1 cellular context compared by ENCODE assay signal in genomic region chr4:76208005-76208765, GRCh38.
TF ChIP-seq lines count a peak whose summit lies in the region.

No MANE protein-coding gene starts in this region.

TF ChIP-seq in HepG2, 621 proteins besides CTCF, POLR2A, EP300 and RAD21 (continued from another document and continues in another):
- TF ChIP-seq LBX2 (CRISPR knock-in tag; IDR thresholded peaks at IDR 0.05; ENCODE audit: borderline replicate concordance) (no peak), CBX5 (CRISPR knock-in tag; IDR thresholded peaks at IDR 0.05; ENCODE audit: borderline replicate concordance) (peak; percentile 67; the same call in 1 of the 2 replicates), MED1 (CRISPR knock-in tag; IDR thresholded peaks at IDR 0.05) (peak; percentile 72), ZNF317 (CRISPR knock-in tag; IDR thresholded peaks at IDR 0.05) (peak; percentile 81), ZNF333 (CRISPR knock-in tag; IDR thresholded peaks at IDR 0.05; ENCODE audit: borderline replicate concordance) (no peak), KDM6A (CRISPR knock-in tag; IDR thresholded peaks at IDR 0.05; ENCODE audit: low read depth) (no peak), ZNF3 (CRISPR knock-in tag; IDR thresholded peaks at IDR 0.05) (no peak), SP140L (CRISPR knock-in tag; IDR thresholded peaks at IDR 0.05; ENCODE audit: borderline replicate concordance) (no peak), CREM (IDR thresholded peaks at IDR 0.05) (no peak), CREM (CRISPR knock-in tag; IDR thresholded peaks at IDR 0.05) (no peak), RORA (CRISPR knock-in tag; IDR thresholded peaks at IDR 0.05) (no peak), SMYD3 (CRISPR knock-in tag; IDR thresholded peaks at IDR 0.05) (no peak), MBNL3 (CRISPR knock-in tag; conservative IDR thresholded peaks at IDR 0.05) (no peak), RFXAP (CRISPR knock-in tag; IDR thresholded peaks at IDR 0.05; ENCODE audit: borderline replicate concordance) (no peak), ZMYM2 (CRISPR knock-in tag; IDR thresholded peaks at IDR 0.05) (no peak), CREB3 (CRISPR knock-in tag; IDR thresholded peaks at IDR 0.05) (no peak), ZNF343 (CRISPR knock-in tag; IDR thresholded peaks at IDR 0.05) (0 out of 2 replicates have a peak, but pooled peaks have one; percentile 30), ZNF75D (CRISPR knock-in tag; IDR thresholded peaks at IDR 0.05; ENCODE audit: borderline replicate concordance) (no peak), U2AF1 (optimal IDR thresholded peaks at IDR 0.05; ENCODE audit: low read depth, low read length) (no peak), ZNF772 (CRISPR knock-in tag; IDR thresholded peaks at IDR 0.05) (0 out of 2 replicates have a peak, but pooled peaks have one; percentile 61), ZNF703 (CRISPR knock-in tag; IDR thresholded peaks at IDR 0.05; ENCODE audit: borderline replicate concordance) (no peak), RXRB (CRISPR knock-in tag; IDR thresholded peaks at IDR 0.05; ENCODE audit: borderline replicate concordance) (peak; percentile 73), NFATC3 (CRISPR knock-in tag; IDR thresholded peaks at IDR 0.05) (no peak), ZNF7 (CRISPR knock-in tag; IDR thresholded peaks at IDR 0.05) (no peak), CEBPG (CRISPR knock-in tag; IDR thresholded peaks at IDR 0.05) (peak; percentile 50), ERF (CRISPR knock-in tag; IDR thresholded peaks at IDR 0.05) (peak; percentile 55; the same call in 1 of the 2 replicates), RFXANK (CRISPR knock-in tag; IDR thresholded peaks at IDR 0.05) (no peak), NR2F6 (IDR thresholded peaks at IDR 0.05) (peak; percentile 69), NR2F6 (CRISPR knock-in tag; IDR thresholded peaks at IDR 0.05) (peak; percentile 91), ZBTB2 (CRISPR knock-in tag; IDR thresholded peaks at IDR 0.05; ENCODE audit: low read depth) (no peak), CCAR2 (optimal IDR thresholded peaks at IDR 0.05; ENCODE audit: low read depth, low read length) (no peak), ZNF740 (CRISPR knock-in tag; IDR thresholded peaks at IDR 0.05) (no peak), ARNTL (CRISPR knock-in tag; IDR thresholded peaks at IDR 0.05) (0 out of 2 replicates have a peak, but pooled peaks have one; percentile 46), HOXA7 (CRISPR knock-in tag; IDR thresholded peaks at IDR 0.05) (no peak), CEBPB (IDR thresholded peaks at IDR 0.05; ENCODE audit: borderline replicate concordance, low read depth, low read length) (no peak), MYNN (CRISPR knock-in tag; IDR thresholded peaks at IDR 0.05; ENCODE audit: low read depth) (no peak), ZBTB20 (CRISPR knock-in tag; IDR thresholded peaks at IDR 0.05; ENCODE audit: borderline replicate concordance, low read depth) (0 out of 2 replicates have a peak, but pooled peaks have one; percentile 30), XRCC5 (optimal IDR thresholded peaks at IDR 0.05; ENCODE audit: low read length) (peak; percentile 58), ZBTB40 (IDR thresholded peaks at IDR 0.05) (no peak), ZBTB40 (CRISPR knock-in tag; IDR thresholded peaks at IDR 0.05) (peak; percentile 49; the same call in 1 of the 2 replicates)
- TF ChIP-seq, protein P1, sequence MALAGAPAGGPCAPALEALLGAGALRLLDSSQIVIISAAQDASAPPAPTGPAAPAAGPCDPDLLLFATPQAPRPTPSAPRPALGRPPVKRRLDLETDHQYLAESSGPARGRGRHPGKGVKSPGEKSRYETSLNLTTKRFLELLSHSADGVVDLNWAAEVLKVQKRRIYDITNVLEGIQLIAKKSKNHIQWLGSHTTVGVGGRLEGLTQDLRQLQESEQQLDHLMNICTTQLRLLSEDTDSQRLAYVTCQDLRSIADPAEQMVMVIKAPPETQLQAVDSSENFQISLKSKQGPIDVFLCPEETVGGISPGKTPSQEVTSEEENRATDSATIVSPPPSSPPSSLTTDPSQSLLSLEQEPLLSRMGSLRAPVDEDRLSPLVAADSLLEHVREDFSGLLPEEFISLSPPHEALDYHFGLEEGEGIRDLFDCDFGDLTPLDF (CRISPR knock-in tag; IDR thresholded peaks at IDR 0.05) = no peak
- TF ChIP-seq, protein P2, sequence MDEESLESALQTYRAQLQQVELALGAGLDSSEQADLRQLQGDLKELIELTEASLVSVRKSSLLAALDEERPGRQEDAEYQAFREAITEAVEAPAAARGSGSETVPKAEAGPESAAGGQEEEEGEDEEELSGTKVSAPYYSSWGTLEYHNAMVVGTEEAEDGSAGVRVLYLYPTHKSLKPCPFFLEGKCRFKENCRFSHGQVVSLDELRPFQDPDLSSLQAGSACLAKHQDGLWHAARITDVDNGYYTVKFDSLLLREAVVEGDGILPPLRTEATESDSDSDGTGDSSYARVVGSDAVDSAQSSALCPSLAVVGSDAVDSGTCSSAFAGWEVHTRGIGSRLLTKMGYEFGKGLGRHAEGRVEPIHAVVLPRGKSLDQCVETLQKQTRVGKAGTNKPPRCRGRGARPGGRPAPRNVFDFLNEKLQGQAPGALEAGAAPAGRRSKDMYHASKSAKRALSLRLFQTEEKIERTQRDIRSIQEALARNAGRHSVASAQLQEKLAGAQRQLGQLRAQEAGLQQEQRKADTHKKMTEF (CRISPR knock-in tag; IDR thresholded peaks at IDR 0.05) = peak; percentile 50; the same call in 1 of the 2 replicates
- TF ChIP-seq, protein P3, sequence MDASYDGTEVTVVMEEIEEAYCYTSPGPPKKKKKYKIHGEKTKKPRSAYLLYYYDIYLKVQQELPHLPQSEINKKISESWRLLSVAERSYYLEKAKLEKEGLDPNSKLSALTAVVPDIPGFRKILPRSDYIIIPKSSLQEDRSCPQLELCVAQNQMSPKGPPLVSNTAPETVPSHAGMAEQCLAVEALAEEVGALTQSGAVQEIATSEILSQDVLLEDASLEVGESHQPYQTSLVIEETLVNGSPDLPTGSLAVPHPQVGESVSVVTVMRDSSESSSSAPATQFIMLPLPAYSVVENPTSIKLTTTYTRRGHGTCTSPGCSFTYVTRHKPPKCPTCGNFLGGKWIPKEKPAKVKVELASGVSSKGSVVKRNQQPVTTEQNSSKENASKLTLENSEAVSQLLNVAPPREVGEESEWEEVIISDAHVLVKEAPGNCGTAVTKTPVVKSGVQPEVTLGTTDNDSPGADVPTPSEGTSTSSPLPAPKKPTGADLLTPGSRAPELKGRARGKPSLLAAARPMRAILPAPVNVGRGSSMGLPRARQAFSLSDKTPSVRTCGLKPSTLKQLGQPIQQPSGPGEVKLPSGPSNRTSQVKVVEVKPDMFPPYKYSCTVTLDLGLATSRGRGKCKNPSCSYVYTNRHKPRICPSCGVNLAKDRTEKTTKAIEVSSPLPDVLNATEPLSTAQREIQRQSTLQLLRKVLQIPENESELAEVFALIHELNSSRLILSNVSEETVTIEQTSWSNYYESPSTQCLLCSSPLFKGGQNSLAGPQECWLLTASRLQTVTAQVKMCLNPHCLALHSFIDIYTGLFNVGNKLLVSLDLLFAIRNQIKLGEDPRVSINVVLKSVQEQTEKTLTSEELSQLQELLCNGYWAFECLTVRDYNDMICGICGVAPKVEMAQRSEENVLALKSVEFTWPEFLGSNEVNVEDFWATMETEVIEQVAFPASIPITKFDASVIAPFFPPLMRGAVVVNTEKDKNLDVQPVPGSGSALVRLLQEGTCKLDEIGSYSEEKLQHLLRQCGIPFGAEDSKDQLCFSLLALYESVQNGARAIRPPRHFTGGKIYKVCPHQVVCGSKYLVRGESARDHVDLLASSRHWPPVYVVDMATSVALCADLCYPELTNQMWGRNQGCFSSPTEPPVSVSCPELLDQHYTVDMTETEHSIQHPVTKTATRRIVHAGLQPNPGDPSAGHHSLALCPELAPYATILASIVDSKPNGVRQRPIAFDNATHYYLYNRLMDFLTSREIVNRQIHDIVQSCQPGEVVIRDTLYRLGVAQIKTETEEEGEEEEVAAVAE (CRISPR knock-in tag; IDR thresholded peaks at IDR 0.05; ENCODE audit: borderline replicate concordance) = peak; percentile 91
